ENCODE assay signal across 11 cellular contexts in genomic region chr17:1931759-1932579, GRCh38.
A peak's percentile ranks its signal among the peaks of the same experiment; 100 is the strongest.
DNase-seq lines count a peak whose midpoint lies in the region; ATAC-seq and TF ChIP-seq lines count a peak whose summit lies in the region.
"Had no signal": no experiment of that assay in that cellular context is flagged by ENCODE, and none has a peak within 500 bp of the region (broad histone marks: within the 10 kb centered on the region; RNA-seq: fewer than 3 reads in every experiment).

No MANE protein-coding gene starts in this region.

- H3K27me3 ChIP-seq in CD4-positive, alpha-beta T cell (ENCODE audit: control insufficient read depth, insufficient read depth, low read length), result no peaks in the 10 kb centered on the region

- TF ChIP-seq CTCF in coronary artery (IDR thresholded peaks at IDR 0.05), result no peak
- TF ChIP-seq CTCF in CD4-positive, alpha-beta T cell (IDR thresholded peaks at IDR 0.05), result no peak

- no peak for ATAC-seq in CD4-positive, alpha-beta T cell (ENCODE audit: poor library complexity)
- no peak for ATAC-seq in activated T-helper 17 cell treated with anti-CD3 and anti-CD28 coated beads, Interleukin-2, amount 50 U/mL, for 72 hours (replicated peaks)
- ATAC-seq in GM18873 (IDR thresholded peaks at IDR 0.05; ENCODE audit: low FRiP score, unreplicated experiment), result no peak

- CTCF ChIA-PET in CD4-positive, alpha-beta T cell (lab: Charles Lee), result no interaction called here

- peak overlapping the region; percentile 17 for H3K4me3 ChIP-seq in coronary artery

- no peaks in the 10 kb centered on the region for H3K9me3 ChIP-seq in CD4-positive, alpha-beta T cell (ENCODE audit: control insufficient read depth, low read length)

- H3K27ac ChIP-seq in coronary artery, result no peak overlapping the region
- H3K27ac ChIP-seq in CD4-positive, alpha-beta T cell (ENCODE audit: low read depth, low read length), result no peak overlapping the region

- no peak overlapping the region for H3K4me3 Mint-ChIP-seq in CD4-positive, alpha-beta T cell
- H3K4me3 Mint-ChIP-seq in activated T-helper 17 cell treated with anti-CD3 and anti-CD28 coated beads, Interleukin-2, amount 50 U/mL, for 72 hours, result no peak overlapping the region
- H3K4me3 Mint-ChIP-seq: activated naive CD4-positive, alpha-beta T cell treated with anti-CD3 and anti-CD28 coated beads, Interleukin-2, amount 50 U/mL, for 24 hours; CD4-positive, CD25-positive, alpha-beta regulatory T cell had no signal

- H3K4me1 Mint-ChIP-seq in CD4-positive, alpha-beta T cell (ENCODE audit: low read depth), result no peaks in the 10 kb centered on the region
- H3K4me1 Mint-ChIP-seq in activated T-helper 17 cell treated with anti-CD3 and anti-CD28 coated beads, Interleukin-2, amount 50 U/mL, for 72 hours, result no peaks in the 10 kb centered on the region
- H3K4me1 Mint-ChIP-seq: activated naive CD4-positive, alpha-beta T cell treated with anti-CD3 and anti-CD28 coated beads, Interleukin-2, amount 50 U/mL, for 24 hours; CD4-positive, CD25-positive, alpha-beta regulatory T cell had no signal

- no peaks in the 10 kb centered on the region for H3K36me3 Mint-ChIP-seq in CD4-positive, alpha-beta T cell (ENCODE audit: low read depth)
- no peaks in the 10 kb centered on the region for H3K36me3 Mint-ChIP-seq in activated T-helper 17 cell treated with anti-CD3 and anti-CD28 coated beads, Interleukin-2, amount 50 U/mL, for 72 hours (ENCODE audit: low read depth)
- H3K36me3 Mint-ChIP-seq: activated naive CD4-positive, alpha-beta T cell treated with anti-CD3 and anti-CD28 coated beads, Interleukin-2, amount 50 U/mL, for 24 hours; CD4-positive, CD25-positive, alpha-beta regulatory T cell had no signal

- no peaks in the 10 kb centered on the region for H3K9me3 Mint-ChIP-seq in CD4-positive, alpha-beta T cell
- H3K9me3 Mint-ChIP-seq in activated T-helper 17 cell treated with anti-CD3 and anti-CD28 coated beads, Interleukin-2, amount 50 U/mL, for 72 hours, result no peaks in the 10 kb centered on the region
- H3K9me3 Mint-ChIP-seq: activated naive CD4-positive, alpha-beta T cell treated with anti-CD3 and anti-CD28 coated beads, Interleukin-2, amount 50 U/mL, for 24 hours; CD4-positive, CD25-positive, alpha-beta regulatory T cell had no signal

- DNase-seq in Ammon's horn (ENCODE audit: low spot score), result peak; percentile 70
- DNase-seq in NCI-H1694 treated with DMSO at 0.1 percent for 48 hours (lab: John Stamatoyannopoulos, UW), result peak; percentile 63
- no peak for DNase-seq in coronary artery (ENCODE audit: low spot score)
- DNase-seq in medulla oblongata (ENCODE audit: extremely low spot score), result peak; percentile 57
- DNase-seq in CD4-positive, alpha-beta T cell, result no peak
- no peak for DNase-seq in activated CD8-positive, alpha-beta memory T cell treated with anti-CD3 and anti-CD28 coated beads, Interleukin-2, amount 50 U/mL, for 48 hours
- DNase-seq: CD4-positive, CD25-positive, alpha-beta regulatory T cell; stimulated activated CD4-positive, alpha-beta T cell treated with anti-CD3 and anti-CD28 coated beads, Interleukin-4, amount 100 ng/mL, for 4 hours had no signal

- H3K27me3 Mint-ChIP-seq in CD4-positive, alpha-beta T cell, result no peaks in the 10 kb centered on the region
- H3K27me3 Mint-ChIP-seq in activated T-helper 17 cell treated with anti-CD3 and anti-CD28 coated beads, Interleukin-2, amount 50 U/mL, for 72 hours, result no peaks in the 10 kb centered on the region
- H3K27me3 Mint-ChIP-seq: activated naive CD4-positive, alpha-beta T cell treated with anti-CD3 and anti-CD28 coated beads, Interleukin-2, amount 50 U/mL, for 24 hours; CD4-positive, CD25-positive, alpha-beta regulatory T cell had no signal

- POLR2A ChIA-PET in CD4-positive, alpha-beta T cell (lab: Charles Lee), result no interaction called here

- H3K27ac Mint-ChIP-seq in CD4-positive, alpha-beta T cell, result no peak overlapping the region
- H3K27ac Mint-ChIP-seq in activated T-helper 17 cell treated with anti-CD3 and anti-CD28 coated beads, Interleukin-2, amount 50 U/mL, for 72 hours, result no peak overlapping the region
- H3K27ac Mint-ChIP-seq: activated naive CD4-positive, alpha-beta T cell treated with anti-CD3 and anti-CD28 coated beads, Interleukin-2, amount 50 U/mL, for 24 hours; CD4-positive, CD25-positive, alpha-beta regulatory T cell had no signal

- intact Hi-C loops in CD4-positive, alpha-beta T cell (cut with DNase I, micrococcal nuclease), result no loop called here

Comparison
In these comparisons a context has a peak if more than half of its experiments do, and no peak if none do; other contexts are left out.
1. DNase-seq: peak in Ammon's horn (single experiment), NCI-H1694 treated with DMSO at 0.1 percent for 48 hours (single experiment) and medulla oblongata (single experiment); none in coronary artery (single experiment), CD4-positive, alpha-beta T cell (0 of 10) and activated CD8-positive, alpha-beta memory T cell treated with anti-CD3 and anti-CD28 coated beads, Interleukin-2, amount 50 U/mL, for 48 hours (single experiment).